ENCODE assay signal across 15 cellular contexts in genomic region chr1:118100686-118101300, GRCh38.
DNase-seq lines count a peak whose midpoint lies in the region; ATAC-seq and TF ChIP-seq lines count a peak whose summit lies in the region.
"Had no signal": no experiment of that assay in that cellular context is flagged by ENCODE, and none has a peak within 500 bp of the region (broad histone marks: within the 10 kb centered on the region; RNA-seq: fewer than 3 reads in every experiment).

No MANE protein-coding gene starts in this region.

- no peaks in the 10 kb centered on the region for H3K9me2 ChIP-seq in SK-N-SH

- H3K27ac ChIP-seq in SK-N-SH (ENCODE audit: low read depth in 2 of 2, low read length in 1 of 2), result no peak overlapping the region
- no peak overlapping the region for H3K27ac ChIP-seq in naive thymus-derived CD4-positive, alpha-beta T cell (ENCODE audit: low read depth, low read length)
- H3K27ac ChIP-seq: brain microvascular endothelial cell had no signal

- H3F3A ChIP-seq in SK-N-SH (replicated peaks; ENCODE audit: insufficient read depth), result no peaks in the 10 kb centered on the region

- no peak overlapping the region for H3K4me3 ChIP-seq in SK-N-SH (ENCODE audit: low read depth in 2 of 2, low read length in 1 of 2)
- H3K4me3 ChIP-seq in naive thymus-derived CD4-positive, alpha-beta T cell (ENCODE audit: low read length), result no peak overlapping the region
- H3K4me3 ChIP-seq: HAP-1, K562, skin epidermis had no signal

- TF ChIP-seq RAD21 in SK-N-SH (IDR thresholded peaks at IDR 0.05; ENCODE audit: low read length), result no peak

- H3K36me3 Mint-ChIP-seq in naive thymus-derived CD4-positive, alpha-beta T cell, result no peaks in the 10 kb centered on the region
- H3K36me3 Mint-ChIP-seq: WTC11 had no signal

- no peaks in the 10 kb centered on the region for H3K4me1 Mint-ChIP-seq in naive thymus-derived CD4-positive, alpha-beta T cell

- H4K20me1 ChIP-seq in SK-N-SH (ENCODE audit: insufficient read depth), result no peaks in the 10 kb centered on the region

- H3K27ac Mint-ChIP-seq in naive thymus-derived CD4-positive, alpha-beta T cell, result no peak overlapping the region
- H3K27ac Mint-ChIP-seq: WTC11 had no signal

- DNase-seq in A172 (ENCODE audit: low spot score), result peak; percentile 39
- DNase-seq in M059J (ENCODE audit: low read depth), result peak; percentile 75
- peak; percentile 97 for DNase-seq in NCI-H748 (lab: John Stamatoyannopoulos, UW; ENCODE audit: unreplicated experiment)
- DNase-seq in kidney glomerular epithelial cell (lab: John Stamatoyannopoulos, UW), result peak; percentile 12
- no peak for DNase-seq in SK-N-SH
- no peak for DNase-seq in naive thymus-derived CD4-positive, alpha-beta T cell
- DNase-seq in HCEC 1CT, result no peak
- DNase-seq: activated naive CD4-positive, alpha-beta T cell treated with Interleukin-2 at 50 U/mL for 16 hours; brain microvascular endothelial cell; NCI-H187 treated with DMSO at 0.1 percent for 48 hours had no signal

- H3K9me3 Mint-ChIP-seq in naive thymus-derived CD4-positive, alpha-beta T cell, result peaks cover 0 to 6% (median 0%) of the 10 kb centered on the region in 11 donors

- H3K27me3 ChIP-seq in SK-N-SH (ENCODE audit: insufficient read depth), result peaks cover 4% of the 10 kb centered on the region; the same call in 1 of the 2 replicates
- H3K27me3 ChIP-seq in naive thymus-derived CD4-positive, alpha-beta T cell (ENCODE audit: control insufficient read depth in 2 of 2, insufficient read depth in 2 of 2, low read length in 2 of 2), result no peaks in the 10 kb centered on the region
- H3K27me3 ChIP-seq: brain microvascular endothelial cell had no signal

- H3K4me1 ChIP-seq in SK-N-SH (ENCODE audit: control insufficient read depth in 1 of 2, insufficient read depth in 2 of 2, low read depth in 1 of 2, low read length in 1 of 2), result no peaks in the 10 kb centered on the region
- H3K4me1 ChIP-seq in naive thymus-derived CD4-positive, alpha-beta T cell (ENCODE audit: control insufficient read depth in 2 of 2, insufficient read depth in 2 of 2, low read length in 2 of 2), result no peaks in the 10 kb centered on the region
- H3K4me1 ChIP-seq: HAP-1 had no signal

- TF ChIP-seq EP300 in SK-N-SH (IDR thresholded peaks at IDR 0.05; ENCODE audit: borderline replicate concordance in 1 of 2, low read depth in 1 of 2, low read length in 1 of 2), result no peak

- ATAC-seq in naive thymus-derived CD4-positive, alpha-beta T cell, result no peak
- ATAC-seq in HG03432 (IDR thresholded peaks at IDR 0.05; ENCODE audit: unreplicated experiment), result no peak
- ATAC-seq: K562, WTC11 had no signal

- H3K9me3 ChIP-seq in SK-N-SH, result no peaks in the 10 kb centered on the region
- H3K9me3 ChIP-seq in naive thymus-derived CD4-positive, alpha-beta T cell (ENCODE audit: control insufficient read depth in 2 of 3, low read length in 3 of 3), result no peaks in the 10 kb centered on the region
- H3K9me3 ChIP-seq: HAP-1 had no signal

- TF ChIP-seq CTCF in SK-N-SH (IDR thresholded peaks at IDR 0.05), result no peak

- H3K4me2 ChIP-seq in SK-N-SH, result no peak overlapping the region

- no peaks in the 10 kb centered on the region for H3K36me3 ChIP-seq in SK-N-SH (replicated peaks in 1 of 2; ENCODE audit: control insufficient read depth in 1 of 2, insufficient read depth in 2 of 2, low read length in 1 of 2)
- no peaks in the 10 kb centered on the region for H3K36me3 ChIP-seq in naive thymus-derived CD4-positive, alpha-beta T cell (ENCODE audit: control insufficient read depth in 2 of 3, insufficient read depth in 3 of 3, low read length in 3 of 3)
- H3K36me3 ChIP-seq: brain microvascular endothelial cell, HAP-1 had no signal

- H3K79me2 ChIP-seq in SK-N-SH (ENCODE audit: insufficient read depth), result no peaks in the 10 kb centered on the region

- no peak overlapping the region for H2AFZ ChIP-seq in SK-N-SH (ENCODE audit: low read depth)

- no peak overlapping the region for H3K9ac ChIP-seq in SK-N-SH

- no peak overlapping the region for H3K4me3 Mint-ChIP-seq in naive thymus-derived CD4-positive, alpha-beta T cell
- H3K4me3 Mint-ChIP-seq: WTC11 had no signal

- peaks cover 0 to 11% (median 3%) of the 10 kb centered on the region in 5 donors for H3K27me3 Mint-ChIP-seq in naive thymus-derived CD4-positive, alpha-beta T cell

- POLR2A ChIA-PET in SK-N-SH (lab: Yijun Ruan, JAX), result no interaction called here
- POLR2A ChIA-PET in naive thymus-derived CD4-positive, alpha-beta T cell (lab: Charles Lee), result no interaction called here

- intact Hi-C loops in naive thymus-derived CD4-positive, alpha-beta T cell (cut with micrococcal nuclease), result no loop called here

- CTCF ChIA-PET in SK-N-SH (lab: Yijun Ruan, JAX), result no interaction called here
- CTCF ChIA-PET in naive thymus-derived CD4-positive, alpha-beta T cell (lab: Charles Lee), result no interaction called here

TF ChIP-seq in SK-N-SH, 30 proteins besides CTCF, POLR2A, EP300 and RAD21:
- TF ChIP-seq RXRA (IDR thresholded peaks at IDR 0.05; ENCODE audit: borderline replicate concordance, low read depth), result no peak
- no peak for TF ChIP-seq TCF12 (IDR thresholded peaks at IDR 0.05)
- TF ChIP-seq USF2 (IDR thresholded peaks at IDR 0.05; ENCODE audit: borderline replicate concordance, low read depth, low read length), result no peak
- TF ChIP-seq RFX5 (IDR thresholded peaks at IDR 0.05; ENCODE audit: low read length), result no peak
- no peak for TF ChIP-seq ZBTB33 (IDR thresholded peaks at IDR 0.05; ENCODE audit: borderline replicate concordance, low read depth)
- no peak for TF ChIP-seq MEF2A (IDR thresholded peaks at IDR 0.05; ENCODE audit: borderline replicate concordance, low read depth)
- TF ChIP-seq TAF1 (IDR thresholded peaks at IDR 0.05; ENCODE audit: borderline replicate concordance, low read depth, low read length), result no peak
- TF ChIP-seq NFIC (IDR thresholded peaks at IDR 0.05; ENCODE audit: borderline replicate concordance), result no peak
- no peak for TF ChIP-seq FOXJ3 (CRISPR knock-in tag; IDR thresholded peaks at IDR 0.05)
- no peak for TF ChIP-seq RCOR1 (IDR thresholded peaks at IDR 0.05; ENCODE audit: low read length)
- no peak for TF ChIP-seq FOXM1 (IDR thresholded peaks at IDR 0.05; ENCODE audit: low read depth)
- no peak for TF ChIP-seq PBX3 (IDR thresholded peaks at IDR 0.05)
- no peak for TF ChIP-seq EZH2phosphoT487 (IDR thresholded peaks at IDR 0.05; ENCODE audit: borderline replicate concordance, low read depth)
- no peak for TF ChIP-seq SIN3A (IDR thresholded peaks at IDR 0.05; ENCODE audit: borderline replicate concordance, low read depth, low read length)
- TF ChIP-seq MXI1 (IDR thresholded peaks at IDR 0.05; ENCODE audit: low read depth, low read length), result no peak
- TF ChIP-seq NRF1 (IDR thresholded peaks at IDR 0.05; ENCODE audit: low read depth, low read length), result no peak
- TF ChIP-seq CHD2 (IDR thresholded peaks at IDR 0.05; ENCODE audit: low read length, partially characterized antibody), result no peak
TF ChIP-seq in SK-N-SH: peak in this region for 0.

Comparison
In these comparisons a context has a peak if more than half of its experiments do, and no peak if none do; other contexts are left out.
1. DNase-seq: peak in A172 (single experiment), M059J (single experiment), NCI-H748 (single experiment) and kidney glomerular epithelial cell (single experiment); none in SK-N-SH (single experiment), naive thymus-derived CD4-positive, alpha-beta T cell (0 of 9) and HCEC 1CT (single experiment).